ENCODE assay signal across 8 cellular contexts in the genomic region with DNA sequence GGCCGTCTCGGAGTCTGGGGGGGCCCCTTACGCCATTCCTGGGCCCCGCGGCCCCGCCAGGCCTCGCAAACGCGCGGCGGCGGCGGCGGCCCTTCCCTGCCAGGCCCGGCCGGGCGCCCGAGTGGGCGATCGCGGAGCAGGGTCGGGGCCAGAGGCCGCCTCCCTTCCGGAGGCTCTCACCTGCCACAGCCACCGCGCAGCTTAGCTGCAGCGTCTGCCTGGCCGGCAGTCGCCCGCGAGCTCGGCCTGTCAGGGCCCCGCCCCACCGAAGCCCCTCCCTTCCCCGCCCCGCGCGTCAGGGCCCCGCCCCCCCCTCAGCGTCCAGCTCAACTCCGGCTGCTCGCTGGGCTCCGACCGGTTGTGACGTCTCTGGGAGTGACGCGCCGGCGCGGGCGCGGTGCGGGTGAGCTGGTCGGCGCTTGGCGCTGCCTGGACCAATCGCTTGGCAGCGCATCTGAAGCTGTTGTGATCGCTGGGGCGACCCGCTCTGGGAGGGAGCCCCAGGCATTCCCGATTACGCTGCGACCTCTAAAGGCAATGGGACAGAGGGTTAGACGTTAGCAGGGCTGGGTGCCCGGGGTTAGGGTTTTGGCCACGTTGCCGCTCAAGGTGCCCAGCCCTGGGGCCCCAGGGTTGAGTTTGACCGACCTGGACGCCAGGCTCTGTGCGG. TPM values are rescaled to one million over a fixed set of nuclear protein-coding genes. Genes with fewer than 3 reads are reported as not detected.
DNase-seq lines count a peak whose midpoint lies in the region; ATAC-seq and TF ChIP-seq lines count a peak whose summit lies in the region.

A gene with protein sequence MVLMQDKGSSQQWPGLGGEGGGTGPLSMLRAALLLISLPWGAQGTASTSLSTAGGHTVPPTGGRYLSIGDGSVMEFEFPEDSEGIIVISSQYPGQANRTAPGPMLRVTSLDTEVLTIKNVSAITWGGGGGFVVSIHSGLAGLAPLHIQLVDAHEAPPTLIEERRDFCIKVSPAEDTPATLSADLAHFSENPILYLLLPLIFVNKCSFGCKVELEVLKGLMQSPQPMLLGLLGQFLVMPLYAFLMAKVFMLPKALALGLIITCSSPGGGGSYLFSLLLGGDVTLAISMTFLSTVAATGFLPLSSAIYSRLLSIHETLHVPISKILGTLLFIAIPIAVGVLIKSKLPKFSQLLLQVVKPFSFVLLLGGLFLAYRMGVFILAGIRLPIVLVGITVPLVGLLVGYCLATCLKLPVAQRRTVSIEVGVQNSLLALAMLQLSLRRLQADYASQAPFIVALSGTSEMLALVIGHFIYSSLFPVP (minus strand): TSS at position 216 of the 670 bp plus-strand sequence. CDS start 1,689 bp downstream, outside the sequence.

- intact Hi-C loops in left colon (cut with DNase I, micrococcal nuclease): no loop called here

- ATAC-seq in GM19395 (IDR thresholded peaks at IDR 0.05; ENCODE audit: unreplicated experiment) (peak; percentile 72), HG03558 (IDR thresholded peaks at IDR 0.05; ENCODE audit: extremely low read depth, unreplicated experiment) (peak; percentile 53), left colon (peak; percentile 86)

- no peak for TF ChIP-seq CTCF in C4-2B (conservative IDR thresholded peaks at IDR 0.05)

- DNase-seq in NCI-H748 (lab: John Stamatoyannopoulos, UW; ENCODE audit: unreplicated experiment) (peak; percentile 98), cortex of kidney (lab: John Stamatoyannopoulos, UW) (peak; percentile 23), left colon (peak; percentile 90 to 93)
- DNase-seq in activated CD4-positive, alpha-beta T cell treated with anti-CD3 and anti-CD28 coated beads, Interleukin-2, amount 50 U/mL, for 1 hour: peak; percentile 84
- DNase-seq in stimulated activated CD4-positive, alpha-beta T cell treated with anti-CD3 and anti-CD28 coated beads, Interleukin-1b, Interleukin-23, amount 100 ng/mL, for 4 hours (ENCODE audit: low read depth in 2 of 2): peak; percentile 72 to 83

- H3K27ac ChIP-seq in C4-2B: peak within 1 kb of the TSS; percentile 90

RNA-seq across cellular contexts. Expression of the gene that starts here (rescaled TPM):
- total RNA-seq in left colon: 10 to 100 TPM; 23.8 to 30.0 TPM

Comparison
In these comparisons a context has a peak if more than half of its experiments do, and no peak if none do; other contexts are left out.
1. Peak in every context shown above with its lines: DNase-seq, ATAC-seq and H3K27ac ChIP-seq.
2. DNase-seq: peak in every context shown above with its lines; median percentile 98 in NCI-H748; 92 in left colon; 84 in activated CD4-positive, alpha-beta T cell treated with anti-CD3 and anti-CD28 coated beads, Interleukin-2, amount 50 U/mL, for 1 hour; 78 in stimulated activated CD4-positive, alpha-beta T cell treated with anti-CD3 and anti-CD28 coated beads, Interleukin-1b, Interleukin-23, amount 100 ng/mL, for 4 hours; 23 in cortex of kidney.